In the genomic region with DNA sequence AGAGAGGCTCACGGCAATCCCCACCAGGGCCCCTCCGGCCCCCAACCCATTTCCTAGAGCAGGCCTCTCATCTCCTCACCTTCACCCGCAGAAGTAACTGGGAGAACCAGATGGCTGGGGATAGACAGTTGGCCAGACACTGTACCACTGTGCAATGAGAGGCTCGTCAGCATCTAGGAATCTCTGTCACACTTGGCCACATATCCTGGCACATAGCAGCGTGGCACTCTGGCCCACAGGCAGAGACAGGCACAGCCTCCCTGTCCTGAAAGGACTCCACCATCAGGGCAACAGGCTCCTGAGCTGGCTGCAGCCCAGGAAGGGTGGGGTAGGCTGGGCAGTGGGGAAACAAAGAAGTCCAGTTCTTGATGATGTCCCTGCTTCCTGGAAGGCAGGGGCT, we compare ENCODE assay signal across 21 cellular contexts. TPM values are rescaled to one million over a fixed set of nuclear protein-coding genes. Genes with fewer than 3 reads are reported as not detected.
DNase-seq lines count a peak whose midpoint lies in the region; ATAC-seq, FAIRE-seq and TF ChIP-seq lines count a peak whose summit lies in the region.
"Had no signal": no experiment of that assay in that cellular context is flagged by ENCODE, and none has a peak within 500 bp of the region (broad histone marks: within the 10 kb centered on the region; RNA-seq: fewer than 3 reads in every experiment).

No MANE protein-coding gene starts in this region.

- H3K9ac ChIP-seq in BLaER1 treated with 17β-estradiol and CSF1 and Interleukin-3, amounts not matched to agents 10 nM and 100 nM = no peak overlapping the region
- H3K9ac ChIP-seq: GM23248 had no signal

- peak overlapping the region in 8 of 11 experiments; percentile 58 to 94 (median 81); a peak in 13 of 22 replicates for H3K4me2 ChIP-seq in BLaER1 treated with 17β-estradiol and CSF1 and Interleukin-3, amounts not matched to agents 10 nM and 100 nM

- H3K4me3 ChIP-seq in BLaER1 treated with 17β-estradiol and CSF1 and Interleukin-3, amounts not matched to agents 10 nM and 100 nM = no peak overlapping the region
- H3K4me3 ChIP-seq in heart right ventricle = no peak overlapping the region
- H3K4me3 ChIP-seq: GM23248, MG63, SJCRH30 had no signal

- H3K27me3 ChIP-seq in BLaER1 treated with 17β-estradiol and CSF1 and Interleukin-3, amounts not matched to agents 10 nM and 100 nM = peaks cover 0 to 12% (median 0%) of the 10 kb centered on the region in 11 experiments; a peak in 2 of 22 replicates
- no peaks in the 10 kb centered on the region for H3K27me3 ChIP-seq in heart right ventricle
- H3K27me3 ChIP-seq: MG63, SJCRH30 had no signal

- intact Hi-C loops in heart right ventricle (cut with DNase I) (no loop called here), sciatic nerve (cut with DNase I) (no loop called here)

- peak in 7 of 8 donors; percentile 38 to 90 (median 75) for ATAC-seq in heart right ventricle
- ATAC-seq in sciatic nerve = peak; percentile 17
- ATAC-seq in GM21619 (IDR thresholded peaks at IDR 0.05; ENCODE audit: unreplicated experiment) = no peak
- ATAC-seq: SK-N-SH treated with all-trans-retinoic acid at 6 μM for 48 hours had no signal

- H4K20me1 ChIP-seq in BLaER1 treated with 17β-estradiol and CSF1 and Interleukin-3, amounts not matched to agents 10 nM and 100 nM = no peaks in the 10 kb centered on the region

- TF ChIP-seq CTCF in heart right ventricle (IDR thresholded peaks at IDR 0.05) = no peak

- H3K9me3 ChIP-seq in BLaER1 treated with 17β-estradiol and CSF1 and Interleukin-3, amounts not matched to agents 10 nM and 100 nM (replicated peaks in 1 of 11) = peaks cover 0 to 20% (median 13%) of the 10 kb centered on the region in 11 experiments; a peak in 14 of 22 replicates
- no peaks in the 10 kb centered on the region for H3K9me3 ChIP-seq in heart right ventricle
- H3K9me3 ChIP-seq: MG63, SJCRH30 had no signal

- H3K27ac ChIP-seq in BLaER1 treated with 17β-estradiol and CSF1 and Interleukin-3, amounts not matched to agents 10 nM and 100 nM = peak overlapping the region in 3 of 11 experiments; percentile 15 to 28 (median 20); a peak in 4 of 22 replicates
- H3K27ac ChIP-seq in heart right ventricle = no peak overlapping the region
- H3K27ac ChIP-seq: GM23248, SJCRH30 had no signal

- 74% methylated on average over 5 of the region's 5 CpGs for WGBS in heart right ventricle, 2 donors

- H3K4me1 ChIP-seq in BLaER1 treated with 17β-estradiol and CSF1 and Interleukin-3, amounts not matched to agents 10 nM and 100 nM = peaks cover 7 to 94% (median 69%) of the 10 kb centered on the region in 10 experiments; a peak in 19 of 20 replicates
- peaks cover 0 to 9% (median 0%) of the 10 kb centered on the region in 9 donors for H3K4me1 ChIP-seq in heart right ventricle
- H3K4me1 ChIP-seq: SJCRH30 had no signal

- FAIRE-seq in HTR-8/SVneo (lab: Jason Lieb, UNC) = no peak
- FAIRE-seq: GM18507, RCC 7860 had no signal

- DNase-seq in DMS79 treated with DMSO at 0.1 percent for 48 hours (lab: John Stamatoyannopoulos, UW) (peak; percentile 48), heart right ventricle (no peak), sciatic nerve (ENCODE audit: low spot score) (no peak), HTR-8/SVneo (ENCODE audit: insufficient read length, low spot score) (no peak), NCI-H748 treated with DMSO at 0.1 percent for 48 hours (lab: John Stamatoyannopoulos, UW) (no peak)
- DNase-seq: CD8-positive, alpha-beta memory T cell; DMS 273 treated with DMSO at 0.1 percent for 48 hours; DND-41; GM23248; H7; KG1; MG63; NCI-H1105 treated with DMSO at 0.1 percent for 48 hours; NCI-H1694; NCI-H510A; SJCRH30 had no signal

- peaks cover 0 to 10% (median 0%) of the 10 kb centered on the region in 11 experiments; a peak in 2 of 22 replicates for H3K36me3 ChIP-seq in BLaER1 treated with 17β-estradiol and CSF1 and Interleukin-3, amounts not matched to agents 10 nM and 100 nM
- H3K36me3 ChIP-seq in heart right ventricle = peaks cover 0 to 10% (median 0%) of the 10 kb centered on the region in 9 donors
- H3K36me3 ChIP-seq: MG63, SJCRH30 had no signal

RNA-seq across cellular contexts. Expression of a gene that starts 45.8 kb away (rescaled TPM):
- total RNA-seq in heart right ventricle (1 to 10 TPM; 1.1 to 2.9 (median 2.1) TPM), sciatic nerve (4.8 TPM)
- polyA plus RNA-seq in heart right ventricle = 1 to 10 TPM; 1.5 to 5.4 TPM
